8 cellular contexts compared by ENCODE assay signal in the genomic region with DNA sequence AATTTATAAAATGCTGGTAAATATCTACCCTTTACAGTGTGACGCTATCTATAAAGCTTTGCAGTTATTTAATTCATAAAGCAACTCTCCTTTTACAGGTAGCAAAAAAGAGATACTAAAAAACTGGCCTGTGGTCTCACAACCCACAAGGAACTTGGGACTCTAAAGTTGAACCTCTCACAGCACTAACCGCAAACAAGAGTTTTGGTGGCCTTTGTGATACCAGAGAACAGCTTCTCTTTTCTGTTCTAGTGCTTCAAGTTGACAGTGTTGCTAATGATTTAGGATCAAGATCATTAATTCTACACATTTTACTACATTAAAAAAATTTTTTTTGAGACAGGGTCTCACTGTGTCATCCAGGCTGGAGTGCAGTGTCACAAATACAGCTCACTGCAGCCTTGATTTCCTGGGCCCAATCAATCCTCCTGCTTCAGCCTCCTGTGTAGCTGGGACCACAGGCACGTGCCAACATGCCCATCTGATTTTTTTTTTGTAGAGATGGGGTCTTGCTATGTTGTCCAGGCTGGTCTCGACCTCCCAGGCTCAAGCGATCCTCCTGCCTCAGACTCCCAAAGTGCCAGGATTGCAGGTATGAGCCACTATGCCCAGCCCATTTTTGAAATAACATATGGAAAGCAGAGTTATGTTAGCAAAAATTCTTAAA. TPM values are rescaled to one million over a fixed set of nuclear protein-coding genes. Genes with fewer than 3 reads are reported as not detected.
A peak's percentile ranks its signal among the peaks of the same experiment; 100 is the strongest.
DNase-seq lines count a peak whose midpoint lies in the region; ATAC-seq and TF ChIP-seq lines count a peak whose summit lies in the region.

No MANE protein-coding gene starts in this region.

- no peaks in the 10 kb centered on the region for H3K79me2 ChIP-seq in HCT116 (ENCODE audit: insufficient read depth, low read length)

- peak overlapping the region; percentile 41 to 65 for H3K4me3 Mint-ChIP-seq in effector memory CD8-positive, alpha-beta T cell

- peaks cover 3 to 10% of the 10 kb centered on the region in 2 donors for H3K9me3 Mint-ChIP-seq in effector memory CD8-positive, alpha-beta T cell

- H3K27me3 Mint-ChIP-seq in effector memory CD8-positive, alpha-beta T cell = no peaks in the 10 kb centered on the region

- intact Hi-C loops in HCT116 (cut with micrococcal nuclease) (loop anchor here (5.0 kb wide), 1 partner anchor 58 kb away; the partner anchor contains the start of gene ST8SIA6), A673 (cut with micrococcal nuclease; ENCODE audit: unreplicated experiment) (no loop called here)

- no peaks in the 10 kb centered on the region for H3K9me2 ChIP-seq in HCT116 (ENCODE audit: insufficient read depth)

- RAD21 ChIA-PET in HCT116 (lab: Charles Lee; ENCODE audit: low non-redundant PET in 1 of 2, low total read pairs in 2 of 2, uncharacterized antibody in 2 of 2, unreplicated experiment in 2 of 2) = no interaction called here

- H3K9ac ChIP-seq in HCT116 (ENCODE audit: low read length) = no peak overlapping the region

- H3K4me2 ChIP-seq in HCT116 (ENCODE audit: low read length) = peak overlapping the region; percentile 68

- H3K9me3 ChIP-seq in HCT116 (ENCODE audit: control insufficient read depth in 1 of 2, insufficient read depth in 1 of 2, low read depth in 1 of 2, low read length in 2 of 2) (no peaks in the 10 kb centered on the region), A673 (ENCODE audit: low read depth, low read length, poor library complexity, severe bottlenecking) (no peaks in the 10 kb centered on the region)

- peaks cover 30 to 75% of the 10 kb centered on the region in 2 donors for H3K4me1 Mint-ChIP-seq in effector memory CD8-positive, alpha-beta T cell (ENCODE audit: low read depth in 2 of 2)

- no peak overlapping the region for H3K4me3 ChIP-seq in HCT116 (replicated peaks in 1 of 2; ENCODE audit: low read depth in 1 of 2, low read length in 2 of 2)
- no peak overlapping the region for H3K4me3 ChIP-seq in A673 (ENCODE audit: low read depth, low read length, poor library complexity, severe bottlenecking)

- ATAC-seq in GM18870 (IDR thresholded peaks at IDR 0.05; ENCODE audit: unreplicated experiment) (peak; percentile 67), HCT116 (no peak), HG03469 (IDR thresholded peaks at IDR 0.05; ENCODE audit: unreplicated experiment) (peak; percentile 70)
- peak; percentile 28 for ATAC-seq in effector memory CD8-positive, alpha-beta T cell (replicated peaks)

- peak overlapping the region; percentile 87; the same call in 1 of the 2 replicates for H3K27ac ChIP-seq in HCT116 (ENCODE audit: low read depth, low read length)
- H3K27ac ChIP-seq in A673 (ENCODE audit: low read depth, low read length, poor library complexity, severe bottlenecking) = no peak overlapping the region

- H3K36me3 Mint-ChIP-seq in effector memory CD8-positive, alpha-beta T cell (ENCODE audit: insufficient read depth) = peaks cover 11% of the 10 kb centered on the region

- peak overlapping the region; percentile 88 to 92 for H3K27ac Mint-ChIP-seq in effector memory CD8-positive, alpha-beta T cell

- H3K36me3 ChIP-seq in HCT116 (ENCODE audit: control insufficient read depth in 1 of 2, insufficient read depth in 2 of 2, low read length in 2 of 2) (no peaks in the 10 kb centered on the region), A673 (ENCODE audit: insufficient read depth, low read length, poor library complexity, severe bottlenecking) (no peaks in the 10 kb centered on the region)

- H2AFZ ChIP-seq in HCT116 (ENCODE audit: low read depth, low read length, poor library complexity, severe bottlenecking) = peak overlapping the region; percentile 86

- DNase-seq in HCT116 (ENCODE audit: low read depth, low spot score) = no peak
- DNase-seq in effector memory CD8-positive, alpha-beta T cell = peak in 2 of 3 experiments; percentile 11 to 15
- no peak for DNase-seq in stimulated activated CD4-positive, alpha-beta T cell treated with anti-CD3 and anti-CD28 coated beads, Interleukin-4, amount 100 ng/mL, for 24 hours
- no peak for DNase-seq in NK-92 treated with Interleukin-12 subunit alpha and Interleukin-12 subunit beta, amount 100 ng/mL, for 24 hours (lab: John Stamatoyannopoulos, UW)
- DNase-seq in activated CD8-positive, alpha-beta memory T cell treated with anti-CD3 and anti-CD28 coated beads, Interleukin-2, amount 50 U/mL, for 4 hours = no peak
- DNase-seq in A673 (ENCODE audit: low spot score) = no peak

- BruUV-seq in HCT116 (replicated peaks; lab: Mats Ljungman, UMichigan) (no TSS peak), A673 (replicated peaks; lab: Mats Ljungman, UMichigan) (no TSS peak)

- no peaks in the 10 kb centered on the region for H4K20me1 ChIP-seq in HCT116 (ENCODE audit: insufficient read depth)

- TF ChIP-seq CTCF in HCT116 (IDR thresholded peaks at IDR 0.05 in 2 of 3, conservative IDR thresholded peaks at IDR 0.05 in 1 of 3; ENCODE audit: borderline replicate concordance in 1 of 3, insufficient read depth in 1 of 3, low read depth in 2 of 3, low read length in 2 of 3) (no peak), A673 (conservative IDR thresholded peaks at IDR 0.05; ENCODE audit: low read depth, low read length) (no peak)

- H3K4me1 ChIP-seq in HCT116 (ENCODE audit: control insufficient read depth in 1 of 2, insufficient read depth in 2 of 2, low read length in 2 of 2) = peaks cover 30 to 44% of the 10 kb centered on the region in 2 experiments
- no peaks in the 10 kb centered on the region for H3K4me1 ChIP-seq in A673 (ENCODE audit: insufficient read depth, low read length, poor library complexity, severe bottlenecking)

- H3K27me3 ChIP-seq in HCT116 (ENCODE audit: insufficient read depth, low read length) (no peaks in the 10 kb centered on the region), A673 (replicated peaks; ENCODE audit: insufficient read depth, low read depth, low read length, poor library complexity) (no peaks in the 10 kb centered on the region)

- CTCF ChIA-PET in HCT116 (lab: Charles Lee) (no interaction called here), A673 (lab: Charles Lee) (no interaction called here)

- POLR2A ChIA-PET in HCT116 (lab: Charles Lee) = no interaction called here
- POLR2A ChIA-PET in A673 (lab: Charles Lee; ENCODE audit: low non-redundant PET) = no interaction called here

- no peak for TF ChIP-seq RAD21 in HCT116 (IDR thresholded peaks at IDR 0.05; ENCODE audit: low read depth)

- no peak for TF ChIP-seq POLR2A in HCT116 (IDR thresholded peaks at IDR 0.05; ENCODE audit: borderline replicate concordance, extremely low read depth, insufficient read depth, insufficient read length)

TF ChIP-seq in HCT116, 20 proteins besides CTCF, POLR2A, EP300 and RAD21:
- TF ChIP-seq TCF7L2 (IDR thresholded peaks at IDR 0.05; ENCODE audit: borderline replicate concordance, extremely low read depth, insufficient read depth, insufficient read length) (no peak), FOSL1 (IDR thresholded peaks at IDR 0.05; ENCODE audit: low read depth) (no peak), CEBPB (IDR thresholded peaks at IDR 0.05; ENCODE audit: low read depth) (no peak)
TF ChIP-seq in HCT116: peak in this region for 0.

RNA-seq across cellular contexts. Expression of gene ST8SIA6, which starts 56.0 kb away (rescaled TPM):
- total RNA-seq in HCT116 (2021; ENCODE audit: unreplicated experiment) (1.3 TPM), A673 (2021) (not detected in 2 replicates)
- polyA plus RNA-seq in HCT116 (2012) = 0.12 and 0.23 TPM in 2 replicates

Comparison
In these comparisons a context has a peak if more than half of its experiments do, and no peak if none do; other contexts are left out.
1. DNase-seq: peak in effector memory CD8-positive, alpha-beta T cell (2 of 3); none in HCT116 (single experiment), stimulated activated CD4-positive, alpha-beta T cell treated with anti-CD3 and anti-CD28 coated beads, Interleukin-4, amount 100 ng/mL, for 24 hours (single experiment), NK-92 treated with Interleukin-12 subunit alpha and Interleukin-12 subunit beta, amount 100 ng/mL, for 24 hours (single experiment), activated CD8-positive, alpha-beta memory T cell treated with anti-CD3 and anti-CD28 coated beads, Interleukin-2, amount 50 U/mL, for 4 hours (single experiment) and A673 (single experiment).